In genomic region chr17:79777166-79777843, GRCh38 we compare ENCODE assay signal across 1 cellular context.
TF ChIP-seq lines count a peak whose summit lies in the region.

No MANE protein-coding gene starts in this region.

TF ChIP-seq in HepG2, 621 proteins besides CTCF, POLR2A, EP300 and RAD21 (continued from another document and continues in another):
- TF ChIP-seq ZNF414 (CRISPR knock-in tag; IDR thresholded peaks at IDR 0.05) (0 out of 2 replicates have a peak, but pooled peaks have one; percentile 12), SALL1 (CRISPR knock-in tag; IDR thresholded peaks at IDR 0.05) (peak; percentile 77), ZC3H13 (CRISPR knock-in tag; IDR thresholded peaks at IDR 0.05) (no peak), ATF2 (CRISPR knock-in tag; IDR thresholded peaks at IDR 0.05) (no peak), IRF9 (CRISPR knock-in tag; IDR thresholded peaks at IDR 0.05; ENCODE audit: borderline replicate concordance) (no peak), NR2F1 (CRISPR knock-in tag; IDR thresholded peaks at IDR 0.05) (no peak; a peak in 1 of 4 replicates), GPN1 (CRISPR knock-in tag; IDR thresholded peaks at IDR 0.05; ENCODE audit: borderline replicate concordance) (no peak), MEIS1 (CRISPR knock-in tag; IDR thresholded peaks at IDR 0.05; ENCODE audit: borderline replicate concordance) (no peak), HBP1 (CRISPR knock-in tag; IDR thresholded peaks at IDR 0.05; ENCODE audit: low read depth) (no peak), SIN3A (IDR thresholded peaks at IDR 0.05; ENCODE audit: borderline replicate concordance, low read depth, low read length) (peak; percentile 53; the same call in 1 of the 2 replicates), SRF (IDR thresholded peaks at IDR 0.05; ENCODE audit: low read depth, low read length) (no peak), CHD4 (IDR thresholded peaks at IDR 0.05; ENCODE audit: borderline replicate concordance, low read length) (peak; percentile 56), ZNF746 (CRISPR knock-in tag; IDR thresholded peaks at IDR 0.05) (peak; percentile 29; the same call in 1 of the 2 replicates), ZBTB40 (IDR thresholded peaks at IDR 0.05) (no peak), ZBTB40 (CRISPR knock-in tag; IDR thresholded peaks at IDR 0.05) (no peak), AHR (CRISPR knock-in tag; IDR thresholded peaks at IDR 0.05) (no peak), DNMT3B (CRISPR knock-in tag; conservative IDR thresholded peaks at IDR 0.05) (no peak), ZNF33B (CRISPR knock-in tag; IDR thresholded peaks at IDR 0.05) (no peak), SP1 (IDR thresholded peaks at IDR 0.05) (no peak), SP1 (CRISPR knock-in tag; IDR thresholded peaks at IDR 0.05) (peak; percentile 72), ZNF724P (CRISPR knock-in tag; IDR thresholded peaks at IDR 0.05; ENCODE audit: borderline replicate concordance) (no peak), PRDM4 (CRISPR knock-in tag; IDR thresholded peaks at IDR 0.05; ENCODE audit: borderline replicate concordance) (no peak), ZBTB8A (CRISPR knock-in tag; IDR thresholded peaks at IDR 0.05; ENCODE audit: borderline replicate concordance, low read depth) (no peak), ZNF317 (CRISPR knock-in tag; IDR thresholded peaks at IDR 0.05) (peak; percentile 30; the same call in 1 of the 2 replicates), PRPF4 (IDR thresholded peaks at IDR 0.05; ENCODE audit: low read depth, low read length, poor library complexity, severe bottlenecking) (no peak), ZNF337 (CRISPR knock-in tag; IDR thresholded peaks at IDR 0.05; ENCODE audit: borderline replicate concordance, low read depth) (no peak), AHDC1 (CRISPR knock-in tag; IDR thresholded peaks at IDR 0.05; ENCODE audit: borderline replicate concordance) (no peak), RCOR2 (CRISPR knock-in tag; IDR thresholded peaks at IDR 0.05) (0 out of 2 replicates have a peak, but pooled peaks have one; percentile 23), NONO (IDR thresholded peaks at IDR 0.05) (no peak), NONO (CRISPR knock-in tag; conservative IDR thresholded peaks at IDR 0.05) (no peak), RXRA (CRISPR knock-in tag; IDR thresholded peaks at IDR 0.05) (peak; percentile 32; the same call in 1 of the 2 replicates), FOXO4 (CRISPR knock-in tag; conservative IDR thresholded peaks at IDR 0.05) (0 out of 2 replicates have a peak, but pooled peaks have one; percentile 45), MAFG (CRISPR knock-in tag; IDR thresholded peaks at IDR 0.05) (no peak), ZZZ3 (CRISPR knock-in tag; IDR thresholded peaks at IDR 0.05; ENCODE audit: borderline replicate concordance) (no peak), ZNF577 (CRISPR knock-in tag; IDR thresholded peaks at IDR 0.05; ENCODE audit: borderline replicate concordance, low read depth) (no peak), KLF13 (CRISPR knock-in tag; IDR thresholded peaks at IDR 0.05) (no peak), AGO2 (optimal IDR thresholded peaks at IDR 0.05; ENCODE audit: low read depth, low read length) (peak; percentile 34)
